ENCODE assay signal across 9 cellular contexts in the genomic region with DNA sequence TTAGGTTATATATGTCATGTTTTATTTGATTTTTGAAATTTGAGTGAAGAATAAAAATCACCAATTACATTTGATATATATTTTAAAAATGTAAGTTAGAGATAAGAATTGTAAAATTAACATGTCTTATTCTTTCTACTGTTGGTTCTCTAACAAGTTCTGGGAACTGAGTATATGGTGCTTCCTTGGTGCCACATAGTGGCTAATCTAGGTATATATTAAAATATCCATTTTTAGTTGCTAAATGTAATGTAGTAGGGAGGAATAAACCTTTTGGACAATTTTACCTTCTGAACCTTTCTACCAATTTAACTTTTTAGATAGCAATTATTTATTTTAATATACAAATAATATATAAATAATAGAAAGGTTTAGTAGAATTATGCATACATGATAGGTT. TPM values are rescaled to one million over a fixed set of nuclear protein-coding genes. Genes with fewer than 3 reads are reported as not detected.
A peak's percentile ranks its signal among the peaks of the same experiment; 100 is the strongest.
DNase-seq lines count a peak whose midpoint lies in the region; ATAC-seq and TF ChIP-seq lines count a peak whose summit lies in the region.
"Had no signal": no experiment of that assay in that cellular context is flagged by ENCODE, and none has a peak within 500 bp of the region (broad histone marks: within the 10 kb centered on the region; RNA-seq: fewer than 3 reads in every experiment).

No MANE protein-coding gene starts in this region.

- dilution Hi-C loops in mammary epithelial cell (cut with HindIII; ENCODE audit: low sequenced_read_pairs) = no loop called here

- no peaks in the 10 kb centered on the region for H3K36me3 ChIP-seq in mammary epithelial cell (ENCODE audit: insufficient read depth, low read length)

- CTCF ChIA-PET in mammary epithelial cell (lab: Charles Lee; ENCODE audit: low non-redundant PET) = no interaction called here

- intact Hi-C loops in mammary epithelial cell (cut with micrococcal nuclease) = loop anchor here (1.0 kb wide), 1 partner anchor 108 kb away; the partner anchor contains the start of gene STEAP1

- H3K27me3 ChIP-seq in mammary epithelial cell (ENCODE audit: insufficient read depth, low read length) = no peaks in the 10 kb centered on the region

- H3K36me3 Mint-ChIP-seq in mesothelial cell of epicardium = no peaks in the 10 kb centered on the region
- H3K36me3 Mint-ChIP-seq: CD4-positive, CD25-positive, alpha-beta regulatory T cell had no signal

- no TSS peak for BruUV-seq in mammary epithelial cell (replicated peaks; lab: Mats Ljungman, UMichigan)

- no peaks in the 10 kb centered on the region for H3K9me3 Mint-ChIP-seq in mesothelial cell of epicardium
- H3K9me3 Mint-ChIP-seq: CD4-positive, CD25-positive, alpha-beta regulatory T cell had no signal

- no peaks in the 10 kb centered on the region for H3K4me1 ChIP-seq in mammary epithelial cell (ENCODE audit: insufficient read depth, low read length)

- no peak overlapping the region for H3K4me3 Mint-ChIP-seq in mesothelial cell of epicardium
- H3K4me3 Mint-ChIP-seq: CD4-positive, CD25-positive, alpha-beta regulatory T cell had no signal

- no peaks in the 10 kb centered on the region for H3K27me3 Mint-ChIP-seq in mesothelial cell of epicardium (ENCODE audit: low read depth)
- H3K27me3 Mint-ChIP-seq: CD4-positive, CD25-positive, alpha-beta regulatory T cell had no signal

- TF ChIP-seq CTCF in mammary epithelial cell (conservative IDR thresholded peaks at IDR 0.05 in 1 of 2, IDR thresholded peaks at IDR 0.05 in 1 of 2; ENCODE audit: extremely low read depth in 1 of 2, insufficient read depth in 1 of 2, low read depth in 1 of 2, low read length in 2 of 2) = peak; percentile 32 to 54
- peak; percentile 54 for TF ChIP-seq CTCF in mesothelial cell of epicardium (IDR thresholded peaks at IDR 0.05; ENCODE audit: unreplicated experiment)

- no peak overlapping the region for H2AFZ ChIP-seq in mammary epithelial cell (ENCODE audit: low read depth, low read length)

- no peak overlapping the region for H3K9ac ChIP-seq in mammary epithelial cell (ENCODE audit: insufficient read depth, low read length)

- H3K79me2 ChIP-seq in mammary epithelial cell (ENCODE audit: insufficient read depth, low read length) = no peaks in the 10 kb centered on the region

- peak; percentile 8 for DNase-seq in NCI-H510A treated with DMSO at 0.1 percent for 48 hours (lab: John Stamatoyannopoulos, UW)
- no peak for DNase-seq in NCI-H510A (lab: John Stamatoyannopoulos, UW)
- peak; percentile 29 for DNase-seq in NCI-H2081 treated with DMSO at 0.1 percent for 48 hours (lab: John Stamatoyannopoulos, UW)
- DNase-seq in mammary epithelial cell = peak; percentile 21
- no peak for DNase-seq in mesothelial cell of epicardium (ENCODE audit: low spot score in 2 of 2, unreplicated experiment in 2 of 2)
- no peak for DNase-seq in KG1 (lab: John Stamatoyannopoulos, UW)
- DNase-seq in activated naive CD4-positive, alpha-beta T cell (lab: John Stamatoyannopoulos, UW) = no peak

- H4K20me1 ChIP-seq in mammary epithelial cell (ENCODE audit: insufficient read depth, low read length) = no peaks in the 10 kb centered on the region

- no peak overlapping the region for H3K27ac Mint-ChIP-seq in mesothelial cell of epicardium
- H3K27ac Mint-ChIP-seq: CD4-positive, CD25-positive, alpha-beta regulatory T cell had no signal

- no peak overlapping the region for H3K4me3 ChIP-seq in mammary epithelial cell (replicated peaks in 1 of 3; ENCODE audit: insufficient read depth in 1 of 3, low read depth in 2 of 3, low read length in 3 of 3)

- H3K4me2 ChIP-seq in mammary epithelial cell (ENCODE audit: insufficient read depth, low read depth, low read length) = no peak overlapping the region

- ATAC-seq in HG02588 (IDR thresholded peaks at IDR 0.05; ENCODE audit: unreplicated experiment) = peak; percentile 87

- no peak overlapping the region for H3K27ac ChIP-seq in mammary epithelial cell (ENCODE audit: insufficient read depth, low read depth, low read length)

- in situ Hi-C loops in mammary epithelial cell (cut with MboI; ENCODE audit: low sequenced_read_pairs in 2 of 2) = loop anchor here (25.0 kb wide), 3 partner anchors 100 to 1725 kb away; partner anchors contain the start of gene STEAP1 (in 1 of the 2)

- no peaks in the 10 kb centered on the region for H3K4me1 Mint-ChIP-seq in mesothelial cell of epicardium
- H3K4me1 Mint-ChIP-seq: CD4-positive, CD25-positive, alpha-beta regulatory T cell had no signal

- H3K9me3 ChIP-seq in mammary epithelial cell (replicated peaks; ENCODE audit: insufficient read depth, low read length) = no peaks in the 10 kb centered on the region

RNA-seq across cellular contexts. Expression of gene CFAP69, which starts 17.5 kb away (rescaled TPM):
- total RNA-seq in mammary epithelial cell = 1 to 10 TPM; 1.7 to 5.0 TPM
- polyA plus RNA-seq in mammary epithelial cell = 0.48 TPM
- 3.3 TPM for polyA minus RNA-seq in mammary epithelial cell
- total RNA-seq in mesothelial cell of epicardium = 3.7 to 4.8 TPM (median 4.6 TPM) in 3 replicates
- total RNA-seq: CD4-positive, CD25-positive, alpha-beta regulatory T cell had no signal
- polyA plus RNA-seq: CD4-positive, CD25-positive, alpha-beta regulatory T cell had no signal

RNA-seq across cellular contexts. Expression of gene STEAP2, which starts 50.9 kb away (rescaled TPM):
- total RNA-seq in mammary epithelial cell = 10 to 100 TPM in 1 of 2 donors, 1 to 10 TPM in 1; 9.2 to 10.9 TPM
- 4.9 TPM for polyA plus RNA-seq in mammary epithelial cell
- polyA minus RNA-seq in mammary epithelial cell = 12.1 TPM
- 2.9 to 3.4 TPM (median 3.1 TPM) in 3 replicates for total RNA-seq in mesothelial cell of epicardium
- total RNA-seq: CD4-positive, CD25-positive, alpha-beta regulatory T cell had no signal
- polyA plus RNA-seq: CD4-positive, CD25-positive, alpha-beta regulatory T cell had no signal

RNA-seq across cellular contexts. Expression of gene FAM237B, which starts 58.7 kb away (rescaled TPM):
- total RNA-seq in mammary epithelial cell (not detected), mesothelial cell of epicardium (not detected in 3 replicates)
- not detected for polyA plus RNA-seq in mammary epithelial cell
- not detected for polyA minus RNA-seq in mammary epithelial cell
- total RNA-seq: CD4-positive, CD25-positive, alpha-beta regulatory T cell had no signal
- polyA plus RNA-seq: CD4-positive, CD25-positive, alpha-beta regulatory T cell had no signal

Comparison
In these comparisons a context has a peak if more than half of its experiments do, and no peak if none do; other contexts are left out.
1. DNase-seq: peak in NCI-H510A treated with DMSO at 0.1 percent for 48 hours (single experiment), NCI-H2081 treated with DMSO at 0.1 percent for 48 hours (single experiment) and mammary epithelial cell (single experiment); none in NCI-H510A (single experiment), mesothelial cell of epicardium (0 of 2), KG1 (single experiment) and activated naive CD4-positive, alpha-beta T cell (0 of 4).